8 cellular contexts compared by ENCODE assay signal in the genomic region with DNA sequence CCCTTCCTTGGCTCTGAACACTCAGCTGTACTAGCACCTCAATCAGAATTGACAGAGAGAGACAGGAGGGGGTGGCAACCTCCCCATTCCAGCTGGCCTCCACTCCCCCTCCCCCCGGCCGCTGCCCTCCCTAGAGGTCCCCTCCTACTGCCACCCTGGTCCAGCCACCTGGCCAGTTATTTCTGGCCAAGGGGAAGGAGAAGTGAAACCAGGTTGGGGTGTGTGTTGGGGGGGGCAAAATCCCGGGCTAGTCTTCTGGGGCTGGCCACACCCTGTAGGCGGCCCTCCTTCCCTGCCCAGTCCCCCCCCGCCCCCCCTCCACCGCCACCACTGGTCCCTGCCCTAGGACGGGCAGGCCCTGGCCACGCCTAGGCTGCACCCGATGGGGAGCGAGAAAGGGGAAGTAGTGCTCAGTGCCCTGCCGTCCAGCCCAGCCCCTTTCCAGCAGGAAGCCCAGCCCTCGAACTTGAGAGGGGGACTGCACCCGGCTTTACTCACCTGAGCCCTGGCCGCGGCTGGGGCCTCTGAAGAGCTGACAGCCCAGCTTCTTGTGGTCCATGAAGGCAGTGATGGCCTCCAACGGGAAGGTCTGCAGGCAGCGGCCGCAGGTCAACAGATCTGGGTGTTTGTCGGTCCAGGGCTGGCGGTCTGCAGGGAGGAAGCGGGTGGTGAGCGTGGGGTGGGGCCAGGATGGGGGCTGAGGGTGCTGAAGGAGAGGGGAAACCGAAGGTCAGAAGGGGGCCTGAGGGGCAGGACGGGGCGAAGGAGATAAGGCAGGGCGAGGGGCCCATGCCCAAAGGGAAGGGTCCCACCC. TPM values are rescaled to one million over a fixed set of nuclear protein-coding genes. Genes with fewer than 3 reads are reported as not detected.
DNase-seq lines count a peak whose midpoint lies in the region; ATAC-seq and TF ChIP-seq lines count a peak whose summit lies in the region.

No MANE protein-coding gene starts in this region.

- no peak overlapping the region for H3K27ac Mint-ChIP-seq in MCF 10A (ENCODE audit: low read depth, unreplicated experiment)

- H3K9me3 Mint-ChIP-seq in MCF 10A (ENCODE audit: unreplicated experiment): no peaks in the 10 kb centered on the region

- TF ChIP-seq CTCF in MCF 10A (IDR thresholded peaks at IDR 0.05; ENCODE audit: unreplicated experiment): no peak

- BruUV-seq in MCF 10A (replicated peaks; lab: Mats Ljungman, UMichigan): no TSS peak

- CTCF ChIA-PET in MCF 10A (lab: Yijun Ruan, JAX): interaction anchor here (0.6 to 2.4 kb wide), 4 partner anchors 16 to 1743 kb away, joined by 3 to 6 read pairs (median 3); no protein-coding TSS in a partner anchor

- POLR2A ChIA-PET in MCF 10A (lab: Yijun Ruan, JAX): interaction anchor here (0.6 to 7.5 kb wide), 9 partner anchors 16 to 1960 kb away, joined by 3 to 102 read pairs (median 3); partner anchors contain the start of genes BLOC1S3, CLASRP and PPP1R37

- intact Hi-C loops in MCF 10A (cut with micrococcal nuclease): no loop called here

- H3K4me3 ChIP-seq in skin epidermis: peak overlapping the region; percentile 43 to 62 (median 57)

- peak overlapping the region; percentile 10 to 92 (median 77) for H3K27ac ChIP-seq in skin epidermis

- H3K36me3 Mint-ChIP-seq in MCF 10A (ENCODE audit: insufficient read depth, unreplicated experiment): peaks cover 25% of the 10 kb centered on the region

- peak overlapping the region; percentile 78 for H3K4me3 Mint-ChIP-seq in MCF 10A (ENCODE audit: unreplicated experiment)

- peaks cover 11% of the 10 kb centered on the region for H3K4me1 Mint-ChIP-seq in MCF 10A (ENCODE audit: insufficient read depth, unreplicated experiment)

- no peaks in the 10 kb centered on the region for H3K27me3 Mint-ChIP-seq in MCF 10A (ENCODE audit: insufficient read depth, unreplicated experiment)

- DNase-seq in GDM1 (lab: John Stamatoyannopoulos, UW): peak; percentile 81
- peak; percentile 95 for DNase-seq in RPMI8226
- DNase-seq in MCF 10A (ENCODE audit: unreplicated experiment): peak; percentile 82
- DNase-seq in iPS-NIHi11 (ENCODE audit: low spot score): peak; percentile 81
- DNase-seq in putamen (ENCODE audit: low spot score): no peak

- ATAC-seq in GM21360 (IDR thresholded peaks at IDR 0.05; ENCODE audit: unreplicated experiment): peak; percentile 46
- ATAC-seq in HG03565 (IDR thresholded peaks at IDR 0.05; ENCODE audit: unreplicated experiment): peak; percentile 39

RNA-seq across cellular contexts. Expression of gene ZNF296, which starts 0.9 kb away (rescaled TPM):
- total RNA-seq in MCF 10A (2022): 2.0 and 2.7 TPM in 2 replicates

RNA-seq across cellular contexts. Expression of gene GEMIN7, which starts 3.6 kb away (rescaled TPM):
- 21.0 and 21.8 TPM in 2 replicates for total RNA-seq in MCF 10A (2022)

RNA-seq across cellular contexts. Expression of gene PPP1R37, which starts 17.6 kb away (rescaled TPM):
- 22.0 and 22.5 TPM in 2 replicates for total RNA-seq in MCF 10A (2022)

RNA-seq across cellular contexts. Expression of gene CLASRP, which starts 36.6 kb away (rescaled TPM):
- 71.7 and 83.5 TPM in 2 replicates for total RNA-seq in MCF 10A (2022)
